16 cellular contexts compared by ENCODE assay signal in genomic region chr1:89962024-89962741, GRCh38. TPM values are rescaled to one million over a fixed set of nuclear protein-coding genes. Genes with fewer than 3 reads are reported as not detected.
A peak's percentile ranks its signal among the peaks of the same experiment; 100 is the strongest.
DNase-seq lines count a peak whose midpoint lies in the region; FAIRE-seq and TF ChIP-seq lines count a peak whose summit lies in the region.
"Had no signal": no experiment of that assay in that cellular context is flagged by ENCODE, and none has a peak within 500 bp of the region (broad histone marks: within the 10 kb centered on the region; RNA-seq: fewer than 3 reads in every experiment).

No MANE protein-coding gene starts in this region.

- no peaks in the 10 kb centered on the region for H3K79me2 ChIP-seq in ACC112 (ENCODE audit: control insufficient read depth, insufficient read depth, low read length, unreplicated experiment)

- H3K36me3 ChIP-seq in ACC112 (ENCODE audit: insufficient read depth, low read length) (no peaks in the 10 kb centered on the region), SJSA1 (no peaks in the 10 kb centered on the region), SJCRH30 (no peaks in the 10 kb centered on the region)
- H3K36me3 ChIP-seq: prostate gland had no signal

- H2AFZ ChIP-seq in ACC112 (ENCODE audit: low read length, unreplicated experiment): peak overlapping the region; percentile 52

- peak; percentile 73 for FAIRE-seq in GM19239 (lab: Jason Lieb, UNC)
- FAIRE-seq: keratinocyte had no signal

- H3K9me3 ChIP-seq in SJSA1 (replicated peaks) (no peaks in the 10 kb centered on the region), SJCRH30 (replicated peaks) (no peaks in the 10 kb centered on the region; the same call in none of the 2 replicates)
- H3K9me3 ChIP-seq: prostate gland had no signal

- DNase-seq in GM19239 (ENCODE audit: insufficient read length, low spot score) (no peak), SJSA1 (ENCODE audit: low read depth in 1 of 2, low spot score in 2 of 2) (peak; percentile 53 to 56), fibroblast of the aortic adventitia (ENCODE audit: low read depth) (peak; percentile 63), SJCRH30 (no peak), NCI-H2171 (lab: John Stamatoyannopoulos, UW) (no peak), DMS79 (lab: John Stamatoyannopoulos, UW) (no peak)
- DNase-seq in effector CD8-positive, alpha-beta T cell (lab: John Stamatoyannopoulos, UW): no peak
- DNase-seq: activated naive CD8-positive, alpha-beta T cell treated with anti-CD3 and anti-CD28 coated beads, Interleukin-2, amount 10 ng/mL, durations not matched to agents 7 days and 5 days; activated T-cell treated with anti-CD3 and anti-CD28 coated beads for 4 hours; dorsolateral prefrontal cortex; H9; MV-4-11; SW 1271 had no signal

- H3K4me3 ChIP-seq in ACC112 (ENCODE audit: low read depth, low read length): no peak overlapping the region
- H3K4me3 ChIP-seq in SJSA1: no peak overlapping the region
- H3K4me3 ChIP-seq in fibroblast of the aortic adventitia (ENCODE audit: low read depth, low read length): no peak overlapping the region
- H3K4me3 ChIP-seq in SJCRH30: no peak overlapping the region
- H3K4me3 ChIP-seq: dorsolateral prefrontal cortex, prostate gland had no signal

- H3K27me3 ChIP-seq in ACC112 (ENCODE audit: insufficient read depth, low read length) (no peaks in the 10 kb centered on the region), SJSA1 (replicated peaks) (no peaks in the 10 kb centered on the region), SJCRH30 (no peaks in the 10 kb centered on the region)
- H3K27me3 ChIP-seq: dorsolateral prefrontal cortex had no signal

- TF ChIP-seq CTCF in fibroblast of the aortic adventitia (IDR thresholded peaks at IDR 0.05; ENCODE audit: insufficient read depth, low read length): no peak

- H3K4me1 ChIP-seq in ACC112 (ENCODE audit: control insufficient read depth, insufficient read depth, low read length, unreplicated experiment) (peaks cover 18% of the 10 kb centered on the region), SJSA1 (replicated peaks) (peaks cover 15% of the 10 kb centered on the region), SJCRH30 (peaks cover 6% of the 10 kb centered on the region; the same call in 1 of the 2 replicates)
- H3K4me1 ChIP-seq: prostate gland had no signal

- no peak overlapping the region; the same call in 1 of the 2 replicates for H3K27ac ChIP-seq in ACC112 (ENCODE audit: low read depth, low read length)
- no peak overlapping the region for H3K27ac ChIP-seq in SJSA1
- H3K27ac ChIP-seq in SJCRH30: no peak overlapping the region
- H3K27ac ChIP-seq: dorsolateral prefrontal cortex, prostate gland had no signal

RNA-seq across cellular contexts. Expression of gene ZNF326, which starts 32.7 kb away (rescaled TPM):
- 4.9 and 6.3 TPM in 2 replicates for total RNA-seq in SJSA1 (2014; rRNA removed; shearing (Covaris generic))
- 11.2 and 15.2 TPM in 2 replicates for total RNA-seq in fibroblast of the aortic adventitia (ENCODE audit: low replicate concordance)
- 20.6 and 25.8 TPM in 2 replicates for total RNA-seq in SJCRH30 (2014; rRNA removed; shearing (Covaris generic))

Comparison
In these comparisons a context has a peak if more than half of its experiments do, and no peak if none do; other contexts are left out.
1. DNase-seq: peak in SJSA1 (2 of 2) and fibroblast of the aortic adventitia (single experiment); none in GM19239 (single experiment), effector CD8-positive, alpha-beta T cell (single experiment), SJCRH30 (0 of 2), NCI-H2171 (single experiment) and DMS79 (single experiment).